In the genomic region with DNA sequence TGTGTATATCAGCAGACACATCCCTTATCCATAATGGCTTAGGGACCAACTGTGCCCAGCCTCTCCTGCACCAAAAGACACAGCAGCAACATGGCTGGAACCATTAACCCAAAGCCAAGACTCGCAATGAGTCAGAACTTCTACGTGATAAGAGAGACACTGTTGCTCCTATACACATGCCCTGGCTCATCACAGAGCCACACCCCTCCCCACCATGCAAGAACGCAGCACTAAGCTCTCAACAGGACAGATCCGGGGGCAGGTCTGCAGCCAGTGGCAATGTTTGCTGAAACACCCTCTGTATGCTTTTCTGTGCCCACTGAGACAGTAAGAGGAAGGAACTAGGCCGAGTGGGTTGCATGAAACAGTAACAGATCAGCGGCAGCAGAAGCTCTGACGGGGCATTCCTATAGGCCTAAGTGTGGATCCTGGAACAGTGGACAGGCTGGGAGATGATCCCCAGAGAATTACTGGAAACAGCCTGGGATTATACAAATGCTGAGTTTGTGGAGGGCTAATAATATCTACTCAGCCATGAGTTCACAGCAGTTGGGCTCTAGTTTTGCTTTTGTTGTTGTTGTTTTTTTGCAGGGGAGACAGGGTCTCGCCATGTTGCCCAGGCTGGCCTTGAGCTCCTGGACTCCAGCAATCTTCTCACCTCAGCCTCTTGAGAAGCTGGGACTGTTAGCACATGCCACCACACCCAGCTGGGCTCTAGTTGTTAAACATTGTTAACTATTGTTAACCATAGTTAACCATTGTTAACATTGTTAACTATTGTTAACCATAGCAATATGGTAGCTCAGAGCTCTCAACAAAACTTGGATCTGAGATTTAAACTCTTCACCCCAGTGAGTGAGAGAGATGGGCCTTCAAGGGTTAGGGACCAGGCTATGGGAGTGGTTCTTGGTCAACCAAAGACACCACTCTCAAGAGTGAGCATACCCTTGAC, we compare ENCODE assay signal across 8 cellular contexts. TPM values are rescaled to one million over a fixed set of nuclear protein-coding genes. Genes with fewer than 3 reads are reported as not detected.
DNase-seq lines count a peak whose midpoint lies in the region; ATAC-seq and TF ChIP-seq lines count a peak whose summit lies in the region.
"Had no signal": no experiment of that assay in that cellular context is flagged by ENCODE, and none has a peak within 500 bp of the region (broad histone marks: within the 10 kb centered on the region; RNA-seq: fewer than 3 reads in every experiment).

No MANE protein-coding gene starts in this region.

- H3K79me2 ChIP-seq in fibroblast of lung (ENCODE audit: control insufficient read depth, insufficient read depth, low read length) = peaks cover 7% of the 10 kb centered on the region

- H3K4me3 Mint-ChIP-seq in stimulated activated effector memory CD8-positive, alpha-beta T cell treated with anti-CD3 and anti-CD28 coated beads, Interleukin-12 subunit alpha, Interleukin-12 subunit beta, amount 100 ng/mL, for 72 hours = peak overlapping the region; percentile 18

- peaks cover 97% of the 10 kb centered on the region for H3K36me3 Mint-ChIP-seq in stimulated activated effector memory CD8-positive, alpha-beta T cell treated with anti-CD3 and anti-CD28 coated beads, Interleukin-12 subunit alpha, Interleukin-12 subunit beta, amount 100 ng/mL, for 72 hours

- H3K9me3 ChIP-seq in fibroblast of lung (ENCODE audit: control insufficient read depth, insufficient read depth, low read depth, low read length) = no peaks in the 10 kb centered on the region

- H4K20me1 ChIP-seq in fibroblast of lung (ENCODE audit: control insufficient read depth, extremely low read depth, insufficient read depth, low read length) = no peaks in the 10 kb centered on the region

- H2AFZ ChIP-seq in fibroblast of lung (ENCODE audit: low read length) = no peak overlapping the region

- no peaks in the 10 kb centered on the region for H3K27me3 ChIP-seq in fibroblast of lung (ENCODE audit: control insufficient read depth, insufficient read depth, low read length)

- peak overlapping the region; percentile 78 for H3K27ac Mint-ChIP-seq in stimulated activated effector memory CD8-positive, alpha-beta T cell treated with anti-CD3 and anti-CD28 coated beads, Interleukin-12 subunit alpha, Interleukin-12 subunit beta, amount 100 ng/mL, for 72 hours

- DNase-seq in HT1080 (ENCODE audit: low read depth) (peak; percentile 31), fibroblast of lung (ENCODE audit: low read depth in 2 of 2) (peak; percentile 33 to 54), COLO668 (lab: John Stamatoyannopoulos, UW; ENCODE audit: unreplicated experiment) (no peak)
- no peak for DNase-seq in stimulated activated effector memory CD8-positive, alpha-beta T cell treated with anti-CD3 and anti-CD28 coated beads, Interleukin-12 subunit alpha, Interleukin-12 subunit beta, amount 100 ng/mL, for 72 hours (ENCODE audit: low spot score in 2 of 2)
- DNase-seq in activated CD8-positive, alpha-beta memory T cell treated with anti-CD3 and anti-CD28 coated beads, Interleukin-2, amount 50 U/mL, for 48 hours = no peak
- no peak for DNase-seq in stimulated activated CD4-positive, alpha-beta T cell treated with anti-CD3 and anti-CD28 coated beads, Interleukin-12 subunit alpha, Interleukin-12 subunit beta, amount 100 ng/mL, for 4 hours
- DNase-seq: stimulated activated naive CD4-positive, alpha-beta T cell treated with Interleukin-2 at 50 U/mL for 16 hours had no signal

- TF ChIP-seq CTCF in fibroblast of lung (conservative IDR thresholded peaks at IDR 0.05 in 1 of 2, IDR thresholded peaks at IDR 0.05 in 1 of 2; ENCODE audit: low read depth in 1 of 2, low read length in 2 of 2) = no peak

- no peaks in the 10 kb centered on the region for H3K9me3 Mint-ChIP-seq in stimulated activated effector memory CD8-positive, alpha-beta T cell treated with anti-CD3 and anti-CD28 coated beads, Interleukin-12 subunit alpha, Interleukin-12 subunit beta, amount 100 ng/mL, for 72 hours

- H3K4me1 ChIP-seq in fibroblast of lung (ENCODE audit: control insufficient read depth, extremely low read depth, insufficient read depth, low read length) = peaks cover 4% of the 10 kb centered on the region

- no peak overlapping the region for H3K4me3 ChIP-seq in fibroblast of lung (replicated peaks in 1 of 4; ENCODE audit: control extremely low read depth in 1 of 4, insufficient read depth in 1 of 4, low read depth in 3 of 4, low read length in 4 of 4)

- peak; percentile 32 for ATAC-seq in GM19452 (IDR thresholded peaks at IDR 0.05; ENCODE audit: unreplicated experiment)
- ATAC-seq in stimulated activated effector memory CD8-positive, alpha-beta T cell treated with anti-CD3 and anti-CD28 coated beads, Interleukin-12 subunit alpha, Interleukin-12 subunit beta, amount 100 ng/mL, for 72 hours = peak; percentile 88

- H3K9ac ChIP-seq in fibroblast of lung (ENCODE audit: insufficient read depth, low read length) = no peak overlapping the region

- no peak overlapping the region for H3K4me2 ChIP-seq in fibroblast of lung (ENCODE audit: extremely low read depth, insufficient read depth, low read length)

- peaks cover 8% of the 10 kb centered on the region for H3K36me3 ChIP-seq in fibroblast of lung (ENCODE audit: control insufficient read depth, insufficient read depth, low read length)

- peaks cover 73% of the 10 kb centered on the region for H3K4me1 Mint-ChIP-seq in stimulated activated effector memory CD8-positive, alpha-beta T cell treated with anti-CD3 and anti-CD28 coated beads, Interleukin-12 subunit alpha, Interleukin-12 subunit beta, amount 100 ng/mL, for 72 hours

- H3K27ac ChIP-seq in fibroblast of lung (ENCODE audit: insufficient read depth, low read length) = no peak overlapping the region

RNA-seq across cellular contexts. Expression of gene B4GALT1, which starts 41.0 kb away (rescaled TPM):
- total RNA-seq in HT1080 (2014; rRNA removed; shearing (Covaris generic)) = 14.5 and 23.6 TPM in 2 replicates
- polyA plus RNA-seq in HT1080 (2015; cell fraction: cytosol; rRNA removed) = 85.6 and 105 TPM in 2 replicates
- polyA plus RNA-seq in HT1080 (2015; cell fraction: nucleus; rRNA removed) = 64.6 and 67.9 TPM in 2 replicates
- total RNA-seq in fibroblast of lung = 18.2 and 24.1 TPM in 2 replicates
- polyA plus RNA-seq in fibroblast of lung = 51.9 and 64.8 TPM in 2 replicates
- 51.1 and 64.0 TPM in 2 replicates for polyA plus RNA-seq in fibroblast of lung (2012)
- 125 and 129 TPM in 2 replicates for polyA minus RNA-seq in fibroblast of lung (ENCODE audit: low replicate concordance)

RNA-seq across cellular contexts. Expression of gene SMU1, which starts 49.7 kb away (rescaled TPM):
- 29.6 and 36.3 TPM in 2 replicates for total RNA-seq in HT1080 (2014; rRNA removed; shearing (Covaris generic))
- 22.3 and 25.6 TPM in 2 replicates for polyA plus RNA-seq in HT1080 (2015; cell fraction: cytosol; rRNA removed)
- polyA plus RNA-seq in HT1080 (2015; cell fraction: nucleus; rRNA removed) = 29.7 and 33.1 TPM in 2 replicates
- total RNA-seq in fibroblast of lung = 31.0 and 32.6 TPM in 2 replicates
- polyA plus RNA-seq in fibroblast of lung = 18.5 and 19.1 TPM in 2 replicates
- 15.2 and 15.8 TPM in 2 replicates for polyA plus RNA-seq in fibroblast of lung (2012)
- polyA minus RNA-seq in fibroblast of lung (ENCODE audit: low replicate concordance) = 5.4 and 7.4 TPM in 2 replicates

Comparison
In these comparisons a context has a peak if more than half of its experiments do, and no peak if none do; other contexts are left out.
1. DNase-seq: peak in HT1080 (single experiment) and fibroblast of lung (2 of 2); none in stimulated activated effector memory CD8-positive, alpha-beta T cell treated with anti-CD3 and anti-CD28 coated beads, Interleukin-12 subunit alpha, Interleukin-12 subunit beta, amount 100 ng/mL, for 72 hours (0 of 2), COLO668 (single experiment), activated CD8-positive, alpha-beta memory T cell treated with anti-CD3 and anti-CD28 coated beads, Interleukin-2, amount 50 U/mL, for 48 hours (single experiment) and stimulated activated CD4-positive, alpha-beta T cell treated with anti-CD3 and anti-CD28 coated beads, Interleukin-12 subunit alpha, Interleukin-12 subunit beta, amount 100 ng/mL, for 4 hours (single experiment).